16 cellular contexts compared by ENCODE assay signal in the genomic region with DNA sequence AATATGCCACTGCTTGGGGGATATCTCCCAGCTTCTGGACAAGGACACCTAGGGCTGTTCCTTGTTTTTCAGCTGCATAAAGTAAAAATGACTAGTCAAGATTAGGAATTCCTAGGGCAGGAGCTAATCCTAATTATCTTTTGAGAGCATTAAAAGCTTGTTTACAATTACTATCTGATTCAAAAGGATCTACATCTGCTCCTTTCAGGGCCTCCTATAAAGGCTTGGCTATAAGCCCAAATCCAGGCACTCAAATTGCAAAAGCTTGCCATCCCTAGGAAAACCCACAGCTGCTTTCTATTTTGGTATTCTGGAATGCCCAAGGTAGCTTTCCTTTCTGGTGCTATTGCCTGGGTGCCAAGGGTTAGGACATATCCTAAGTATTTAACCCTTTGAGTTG. TPM values are rescaled to one million over a fixed set of nuclear protein-coding genes. Genes with fewer than 3 reads are reported as not detected.
DNase-seq lines count a peak whose midpoint lies in the region; ATAC-seq and TF ChIP-seq lines count a peak whose summit lies in the region.
"Had no signal": no experiment of that assay in that cellular context is flagged by ENCODE, and none has a peak within 500 bp of the region (broad histone marks: within the 10 kb centered on the region; RNA-seq: fewer than 3 reads in every experiment).

No MANE protein-coding gene starts in this region.

- TF ChIP-seq CTCF in LNCaP clone FGC (IDR thresholded peaks at IDR 0.05; ENCODE audit: control insufficient read depth, extremely low read depth, insufficient read depth): no peak
- no peak for TF ChIP-seq CTCF in SK-N-SH (IDR thresholded peaks at IDR 0.05)
- TF ChIP-seq CTCF in body of pancreas (IDR thresholded peaks at IDR 0.05): no peak
- no peak for TF ChIP-seq CTCF in dorsolateral prefrontal cortex (IDR thresholded peaks at IDR 0.05 in 54 of 56, conservative IDR thresholded peaks at IDR 0.05 in 2 of 56; ENCODE audit: low read depth in 1 of 56, partially characterized antibody in 56 of 56)

- DNase-seq in COR-L47 (lab: John Stamatoyannopoulos, UW) (peak; percentile 84), LNCaP clone FGC (ENCODE audit: low read depth) (peak; percentile 13), NCI-H2196 treated with DMSO at 0.1 percent for 48 hours (lab: John Stamatoyannopoulos, UW; ENCODE audit: unreplicated experiment) (peak; percentile 15), SK-N-SH (peak; percentile 38), body of pancreas (no peak), right cardiac atrium (no peak), dorsolateral prefrontal cortex (no peak), NK-92 (lab: John Stamatoyannopoulos, UW; ENCODE audit: unreplicated experiment) (no peak)
- DNase-seq: CD4-positive, alpha-beta T cell; foreskin fibroblast; GM23248; Kasumi-1; NCI-H526; T-cell had no signal

- peak in 1 of 2 experiments; percentile 72; a peak in 2 of 4 replicates for TF ChIP-seq EP300 in SK-N-SH (IDR thresholded peaks at IDR 0.05; ENCODE audit: borderline replicate concordance in 1 of 2, low read depth in 1 of 2, low read length in 1 of 2)

- no peak overlapping the region for H3K4me2 ChIP-seq in SK-N-SH

- peaks cover 0 to 6% of the 10 kb centered on the region in 2 experiments; a peak in 2 of 4 replicates for H3K4me1 ChIP-seq in SK-N-SH (ENCODE audit: control insufficient read depth in 1 of 2, insufficient read depth in 2 of 2, low read depth in 1 of 2, low read length in 1 of 2)
- no peaks in the 10 kb centered on the region for H3K4me1 ChIP-seq in body of pancreas
- H3K4me1 ChIP-seq in right cardiac atrium (ENCODE audit: control insufficient read depth, insufficient read depth, low read length): no peaks in the 10 kb centered on the region
- H3K4me1 ChIP-seq: right atrium auricular region had no signal

- H3K9ac ChIP-seq in SK-N-SH: no peak overlapping the region
- H3K9ac ChIP-seq: GM23248 had no signal

- no peak for TF ChIP-seq POLR2A in body of pancreas (IDR thresholded peaks at IDR 0.05)

- H2AFZ ChIP-seq in SK-N-SH (ENCODE audit: low read depth): no peak overlapping the region
- H2AFZ ChIP-seq: GM23248 had no signal

- POLR2A ChIA-PET in SK-N-SH (lab: Yijun Ruan, JAX): no interaction called here

- ATAC-seq in body of pancreas (no peak), right cardiac atrium (no peak)
- ATAC-seq: activated T-helper 17 cell treated with anti-CD3 and anti-CD28 coated beads, Interleukin-2, amount 50 U/mL, for 72 hours; T-cell had no signal

- H3K9me2 ChIP-seq in SK-N-SH: no peaks in the 10 kb centered on the region

- CTCF ChIA-PET in SK-N-SH (lab: Yijun Ruan, JAX): interaction anchor here (2.4 kb wide), 1 partner anchor 46 kb away, joined by 8 read pairs; a partner anchor contains a TSS

- H3K4me3 ChIP-seq in LNCaP clone FGC (ENCODE audit: low read depth, low read length) (no peak overlapping the region), SK-N-SH (ENCODE audit: low read depth in 2 of 2, low read length in 1 of 2) (no peak overlapping the region), body of pancreas (no peak overlapping the region), right cardiac atrium (ENCODE audit: low read length) (no peak overlapping the region), dorsolateral prefrontal cortex (no peak overlapping the region)
- H3K4me3 ChIP-seq: GM23248, right atrium auricular region had no signal

- H3K9me3 ChIP-seq in SK-N-SH: no peaks in the 10 kb centered on the region
- H3K9me3 ChIP-seq in body of pancreas: no peaks in the 10 kb centered on the region
- no peaks in the 10 kb centered on the region for H3K9me3 ChIP-seq in right cardiac atrium (ENCODE audit: control insufficient read depth, low read length)
- H3K9me3 ChIP-seq: right atrium auricular region had no signal

- no peaks in the 10 kb centered on the region for H3K79me2 ChIP-seq in SK-N-SH (ENCODE audit: insufficient read depth)

- H3K27ac ChIP-seq in SK-N-SH (ENCODE audit: low read depth in 2 of 2, low read length in 1 of 2) (peak overlapping the region in 1 of 2 experiments; percentile 53; a peak in 2 of 4 replicates), body of pancreas (no peak overlapping the region), right cardiac atrium (ENCODE audit: low read length) (no peak overlapping the region), dorsolateral prefrontal cortex (no peak overlapping the region)
- H3K27ac ChIP-seq: GM23248, right atrium auricular region had no signal

- peak; percentile 20; the same call in 1 of the 2 replicates for TF ChIP-seq RAD21 in SK-N-SH (IDR thresholded peaks at IDR 0.05; ENCODE audit: low read length)

- H3K27me3 ChIP-seq in SK-N-SH (ENCODE audit: insufficient read depth) (no peaks in the 10 kb centered on the region), body of pancreas (no peaks in the 10 kb centered on the region), right cardiac atrium (ENCODE audit: control insufficient read depth, insufficient read depth) (no peaks in the 10 kb centered on the region), dorsolateral prefrontal cortex (no peaks in the 10 kb centered on the region)
- H3K27me3 ChIP-seq: right atrium auricular region had no signal

- H4K20me1 ChIP-seq in SK-N-SH (ENCODE audit: insufficient read depth): no peaks in the 10 kb centered on the region

- no peaks in the 10 kb centered on the region for H3F3A ChIP-seq in SK-N-SH (replicated peaks; ENCODE audit: insufficient read depth)

- intact Hi-C loops in body of pancreas (cut with DNase I): no loop called here
- intact Hi-C loops in right cardiac atrium (cut with DNase I): no loop called here
- intact Hi-C loops in dorsolateral prefrontal cortex (cut with DNase I): no loop called here

- H3K36me3 ChIP-seq in SK-N-SH (replicated peaks in 1 of 2; ENCODE audit: control insufficient read depth in 1 of 2, insufficient read depth in 2 of 2, low read length in 1 of 2) (no peaks in the 10 kb centered on the region), body of pancreas (replicated peaks in 1 of 2; ENCODE audit: insufficient read depth in 1 of 2, low read depth in 2 of 2) (no peaks in the 10 kb centered on the region)
- H3K36me3 ChIP-seq: right atrium auricular region had no signal

TF ChIP-seq in SK-N-SH, 30 proteins besides CTCF, POLR2A, EP300 and RAD21:
- TF ChIP-seq EZH2phosphoT487 (IDR thresholded peaks at IDR 0.05; ENCODE audit: borderline replicate concordance, low read depth): no peak
- peak; percentile 87 for TF ChIP-seq RCOR1 (IDR thresholded peaks at IDR 0.05; ENCODE audit: low read length)
- TF ChIP-seq TCF12 (IDR thresholded peaks at IDR 0.05): 0 out of 2 replicates have a peak, but pooled peaks have one; percentile 16
- peak; percentile 73 for TF ChIP-seq GATA2 (CRISPR knock-in tag; IDR thresholded peaks at IDR 0.05)
- peak; percentile 58 for TF ChIP-seq CHD2 (IDR thresholded peaks at IDR 0.05; ENCODE audit: low read length, partially characterized antibody)
TF ChIP-seq in SK-N-SH: peak in this region for 4.

RNA-seq across cellular contexts. Expression of a gene that starts 45.8 kb away (rescaled TPM):
- 0.02 TPM in 1 of 2 replicates, not detected in the other for polyA plus RNA-seq in SK-N-SH (2012; rRNA removed)
- polyA plus RNA-seq in SK-N-SH (2012; cell fraction: cytosol; rRNA removed): under 0.01 and 0.01 TPM in 2 replicates
- polyA plus RNA-seq in SK-N-SH (2012; cell fraction: nucleus; rRNA removed): not detected in 2 replicates
- total RNA-seq in body of pancreas: 1 to 10 TPM in 1 of 2 donors, under 1 TPM in 1; 0.99 to 1.6 TPM
- total RNA-seq in right cardiac atrium: under 1 TPM; 0.03 to 0.09 (median 0.07) TPM
- polyA plus RNA-seq in right cardiac atrium: 0.05 TPM
- 1 to 10 TPM in 107 of 120 experiments, under 1 TPM in 13; 0.46 to 3.0 (median 1.6) TPM for total RNA-seq in dorsolateral prefrontal cortex
- total RNA-seq: GM23248 had no signal
- polyA plus RNA-seq: GM23248 had no signal

Comparison
In these comparisons a context has a peak if more than half of its experiments do, and no peak if none do; other contexts are left out.
1. DNase-seq: peak in COR-L47 (single experiment), LNCaP clone FGC (single experiment), NCI-H2196 treated with DMSO at 0.1 percent for 48 hours (single experiment) and SK-N-SH (single experiment); none in body of pancreas (0 of 4), right cardiac atrium (0 of 3), dorsolateral prefrontal cortex (0 of 10) and NK-92 (single experiment).